8 cellular contexts compared by ENCODE assay signal in genomic region chr2:218218409-218219185, GRCh38. TPM values are rescaled to one million over a fixed set of nuclear protein-coding genes. Genes with fewer than 3 reads are reported as not detected.
A peak's percentile ranks its signal among the peaks of the same experiment; 100 is the strongest.
DNase-seq lines count a peak whose midpoint lies in the region; ATAC-seq and TF ChIP-seq lines count a peak whose summit lies in the region.

No MANE protein-coding gene starts in this region.

- H4K20me1 ChIP-seq in OCI-LY1 (ENCODE audit: insufficient read depth, low read length), result peaks cover 3% of the 10 kb centered on the region; the same call in 1 of the 2 replicates

- H3K27ac ChIP-seq in OCI-LY1 (ENCODE audit: low read depth, low read length, poor library complexity, severe bottlenecking), result peak overlapping the region; percentile 77

- H3K36me3 Mint-ChIP-seq in activated T-cell treated with anti-CD3 and anti-CD28 coated beads, Interleukin-2, amount 50 U/mL, for 4 hours (ENCODE audit: insufficient read depth), result peaks cover 20% of the 10 kb centered on the region
- peaks cover 48% of the 10 kb centered on the region for H3K36me3 Mint-ChIP-seq in central memory CD8-positive, alpha-beta T cell (ENCODE audit: insufficient read depth)
- peaks cover 11% of the 10 kb centered on the region for H3K36me3 Mint-ChIP-seq in natural killer cell

- H3K36me3 ChIP-seq in OCI-LY1 (ENCODE audit: insufficient read depth, low read length), result peaks cover 36% of the 10 kb centered on the region

- peak; percentile 24 to 27 for ATAC-seq in activated T-cell treated with anti-CD3 and anti-CD28 coated beads, Interleukin-2, amount 50 U/mL, for 4 hours
- ATAC-seq in HG02678 (IDR thresholded peaks at IDR 0.05; ENCODE audit: unreplicated experiment), result peak; percentile 45
- ATAC-seq in central memory CD8-positive, alpha-beta T cell (replicated peaks; ENCODE audit: extremely low read depth, poor library complexity, severe bottlenecking), result no peak
- ATAC-seq in natural killer cell, result no peak

- peak overlapping the region; percentile 78 for H3K4me2 ChIP-seq in OCI-LY1 (ENCODE audit: low read length)

- peak overlapping the region; percentile 97 for H3K4me3 Mint-ChIP-seq in activated T-cell treated with anti-CD3 and anti-CD28 coated beads, Interleukin-2, amount 50 U/mL, for 4 hours
- H3K4me3 Mint-ChIP-seq in central memory CD8-positive, alpha-beta T cell, result peak overlapping the region; percentile 92
- peak overlapping the region; percentile 96 for H3K4me3 Mint-ChIP-seq in natural killer cell

- peak; percentile 16 for DNase-seq in activated T-cell treated with anti-CD3 and anti-CD28 coated beads, Interleukin-2, amount 50 U/mL, for 4 hours
- DNase-seq in activated T-cell treated with anti-CD3 and anti-CD28 coated beads, Interleukin-2, amount 50 U/mL, for 48 hours, result no peak
- no peak for DNase-seq in central memory CD8-positive, alpha-beta T cell (ENCODE audit: low spot score in 2 of 2)
- DNase-seq in natural killer cell (no peak), COLO668 (lab: John Stamatoyannopoulos, UW; ENCODE audit: unreplicated experiment) (no peak), NCI-H345 (lab: John Stamatoyannopoulos, UW) (no peak)

- peaks cover 63% of the 10 kb centered on the region for H3K79me2 ChIP-seq in OCI-LY1 (ENCODE audit: insufficient read depth, low read length)

- H3K4me1 ChIP-seq in OCI-LY1 (ENCODE audit: insufficient read depth, low read length, severe bottlenecking), result peaks cover 53% of the 10 kb centered on the region

- no peaks in the 10 kb centered on the region for H3K9me3 ChIP-seq in OCI-LY1 (ENCODE audit: low read length)

- no peak overlapping the region for H2AFZ ChIP-seq in OCI-LY1 (ENCODE audit: low read length)

- no peaks in the 10 kb centered on the region for H3K27me3 ChIP-seq in OCI-LY1 (ENCODE audit: insufficient read depth, low read length)

- intact Hi-C loops in natural killer cell (cut with micrococcal nuclease), result loop anchor here (5.0 kb wide), 3 partner anchors 91 to 679 kb away; partner anchors contain the start of genes CTDSP1 and CXCR2

- TF ChIP-seq CTCF in OCI-LY1 (IDR thresholded peaks at IDR 0.05; ENCODE audit: low read length) (no peak), natural killer cell (IDR thresholded peaks at IDR 0.05) (no peak)

- H3K9me3 Mint-ChIP-seq in activated T-cell treated with anti-CD3 and anti-CD28 coated beads, Interleukin-2, amount 50 U/mL, for 4 hours, result no peaks in the 10 kb centered on the region
- no peaks in the 10 kb centered on the region for H3K9me3 Mint-ChIP-seq in central memory CD8-positive, alpha-beta T cell
- no peaks in the 10 kb centered on the region for H3K9me3 Mint-ChIP-seq in natural killer cell

- H3K27me3 Mint-ChIP-seq in activated T-cell treated with anti-CD3 and anti-CD28 coated beads, Interleukin-2, amount 50 U/mL, for 4 hours (ENCODE audit: low read depth), result no peaks in the 10 kb centered on the region
- H3K27me3 Mint-ChIP-seq in central memory CD8-positive, alpha-beta T cell, result no peaks in the 10 kb centered on the region
- H3K27me3 Mint-ChIP-seq in natural killer cell (ENCODE audit: low read depth in 2 of 2), result no peaks in the 10 kb centered on the region

- H3K4me3 ChIP-seq in OCI-LY1 (ENCODE audit: low read depth, low read length, poor library complexity, severe bottlenecking), result peak overlapping the region; percentile 83

- H3F3A ChIP-seq in OCI-LY1 (ENCODE audit: insufficient read depth, low read length), result no peaks in the 10 kb centered on the region

- no peaks in the 10 kb centered on the region for H3K9me2 ChIP-seq in OCI-LY1 (ENCODE audit: low read depth, low read length)

- H3K9ac ChIP-seq in OCI-LY1 (ENCODE audit: low read length), result peak overlapping the region; percentile 90

- peaks cover 50% of the 10 kb centered on the region for H3K4me1 Mint-ChIP-seq in activated T-cell treated with anti-CD3 and anti-CD28 coated beads, Interleukin-2, amount 50 U/mL, for 4 hours (ENCODE audit: low read depth)
- H3K4me1 Mint-ChIP-seq in central memory CD8-positive, alpha-beta T cell, result peaks cover 70% of the 10 kb centered on the region
- H3K4me1 Mint-ChIP-seq in natural killer cell, result peaks cover 64 to 66% of the 10 kb centered on the region in 2 donors

- H3K27ac Mint-ChIP-seq in central memory CD8-positive, alpha-beta T cell (ENCODE audit: low read depth), result peak overlapping the region; percentile 98
- peak overlapping the region; percentile 98 to 99 for H3K27ac Mint-ChIP-seq in natural killer cell

RNA-seq across cellular contexts. Expression of gene ARPC2, which starts 1.6 kb away (rescaled TPM):
- 100 to 1,000 TPM; 381 to 396 (median 382) TPM for total RNA-seq in activated T-cell treated with anti-CD3 and anti-CD28 coated beads, Interleukin-2, amount 50 U/mL, for 4 hours
- total RNA-seq in natural killer cell, result 100 to 1,000 TPM; 824 to 880 (median 830) TPM

RNA-seq across cellular contexts. Expression of gene GPBAR1, which starts 42.2 kb away (rescaled TPM):
- total RNA-seq in activated T-cell treated with anti-CD3 and anti-CD28 coated beads, Interleukin-2, amount 50 U/mL, for 4 hours, result under 1 TPM; 0.66 to 0.69 (median 0.68) TPM
- 1 to 10 TPM; 1.4 to 3.3 (median 2.6) TPM for total RNA-seq in natural killer cell

RNA-seq across cellular contexts. Expression of gene AAMP, which starts 51.3 kb away (rescaled TPM):
- 100 to 1,000 TPM; 128 to 142 (median 131) TPM for total RNA-seq in activated T-cell treated with anti-CD3 and anti-CD28 coated beads, Interleukin-2, amount 50 U/mL, for 4 hours
- 10 to 100 TPM; 52.5 to 61.6 (median 60.0) TPM for total RNA-seq in natural killer cell

RNA-seq across cellular contexts. Expression of gene PNKD, which starts 51.7 kb away (rescaled TPM):
- 10 to 100 TPM; 14.7 to 19.1 (median 17.8) TPM for total RNA-seq in activated T-cell treated with anti-CD3 and anti-CD28 coated beads, Interleukin-2, amount 50 U/mL, for 4 hours
- total RNA-seq in natural killer cell, result 10 to 100 TPM; 18.8 to 21.3 (median 18.9) TPM

RNA-seq across cellular contexts. Expression of gene CXCR1, which starts 51.8 kb away (rescaled TPM):
- not detected for total RNA-seq in activated T-cell treated with anti-CD3 and anti-CD28 coated beads, Interleukin-2, amount 50 U/mL, for 4 hours
- 10 to 100 TPM in 2 of 3 donors, 1 to 10 TPM in 1; 9.1 to 19.2 (median 10.6) TPM for total RNA-seq in natural killer cell

Comparison
In these comparisons a context has a peak if more than half of its experiments do, and no peak if none do; other contexts are left out.
1. ATAC-seq: peak in activated T-cell treated with anti-CD3 and anti-CD28 coated beads, Interleukin-2, amount 50 U/mL, for 4 hours (2 of 2) and HG02678 (single experiment); none in central memory CD8-positive, alpha-beta T cell (single experiment) and natural killer cell (0 of 3).
2. Peak in every context shown above with its lines, with median percentiles within 50 percentile points of each other: H3K4me3 Mint-ChIP-seq.